ENCODE assay signal across 31 cellular contexts in the genomic region with DNA sequence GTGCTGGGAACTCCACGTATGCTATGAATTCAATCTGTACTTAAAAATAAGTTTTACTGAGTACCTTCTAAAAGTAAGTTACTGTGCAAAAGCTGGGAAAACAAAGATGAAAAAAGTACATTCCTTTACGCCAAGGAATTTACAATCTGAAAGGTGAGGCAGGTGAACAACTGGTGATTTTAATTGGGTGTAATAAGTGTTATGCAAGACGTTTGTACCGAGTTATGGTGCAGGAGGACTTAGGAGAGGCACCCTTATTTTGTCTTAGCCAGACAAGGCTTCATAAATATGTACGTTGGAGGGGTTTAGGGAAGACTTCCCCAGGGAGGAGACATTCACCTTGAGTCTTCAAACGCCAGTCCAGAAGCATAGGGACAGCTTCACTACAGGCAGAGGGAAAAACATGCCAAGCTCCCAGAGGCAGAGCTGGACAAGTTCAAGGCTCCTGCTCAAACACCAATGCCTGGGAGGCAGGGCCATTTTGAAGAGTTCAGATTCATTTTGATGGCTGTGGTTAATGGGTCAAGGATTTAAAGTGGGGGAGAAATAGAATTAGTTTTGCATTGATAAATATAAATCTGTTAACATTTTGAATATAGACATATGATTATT. TPM values are rescaled to one million over a fixed set of nuclear protein-coding genes. Genes with fewer than 3 reads are reported as not detected.
"Had no signal": no experiment of that assay in that cellular context is flagged by ENCODE, and none has a peak within 500 bp of the region (broad histone marks: within the 10 kb centered on the region; RNA-seq: fewer than 3 reads in every experiment).

No MANE protein-coding gene starts in this region.

- H3K4me3 ChIP-seq: cardiac muscle cell, K562 had no signal

- H3K27ac ChIP-seq: cardiac muscle cell, RWPE1, WERI-Rb-1 had no signal

- H3K36me3 ChIP-seq: cardiac muscle cell, WERI-Rb-1 had no signal

- DNase-seq: activated CD4-positive, alpha-beta memory T cell treated with anti-CD3 and anti-CD28 coated beads, Interleukin-2, amount 10 ng/mL, durations not matched to agents 7 days and 5 days; activated CD4-positive, alpha-beta T cell treated with anti-CD3 and anti-CD28 coated beads for 1 hour; activated CD4-positive, alpha-beta T cell treated with anti-CD3 and anti-CD28 coated beads for 48 hours; activated CD4-positive, CD25-positive, alpha-beta regulatory T cell; activated effector memory CD4-positive, alpha-beta T cell treated with anti-CD3 and anti-CD28 coated beads, Interleukin-2, amount 50 U/mL, for 16 hours; activated naive CD4-positive, alpha-beta T cell; activated naive CD4-positive, alpha-beta T cell treated with anti-CD3 and anti-CD28 coated beads, Interleukin-2, amount 50 U/mL, for 16 hours; activated naive CD8-positive, alpha-beta T cell treated with anti-CD3 and anti-CD28 coated beads for 36 hours; activated T-cell treated with anti-CD3 and anti-CD28 coated beads, Interleukin-2, amount 50 U/mL, for 1 hour; activated T-cell treated with anti-CD3 and anti-CD28 coated beads, Interleukin-2, amount 50 U/mL, for 72 hours; amniotic stem cell; aorta; NCI-H1092 treated with DMSO at 0.1 percent for 48 hours; NCI-H1417; NCI-H187 treated with DMSO at 0.1 percent for 48 hours; NCI-H2081; NCI-H2171 treated with DMSO at 0.1 percent for 48 hours; NCI-H2227 treated with DMSO at 0.1 percent for 48 hours; NCI-H446; NCI-H524; NCI-H69; NK-92 treated with Interleukin-12 subunit alpha and Interleukin-12 subunit beta, amount 100 ng/mL, for 24 hours; PC-3; SIG-M5; T-cell; T1000; WERI-Rb-1 had no signal

- H3K27me3 ChIP-seq: cardiac muscle cell had no signal

RNA-seq across cellular contexts. Expression of gene EDN1, which starts 13.7 kb away (rescaled TPM):
- total RNA-seq: activated naive CD8-positive, alpha-beta T cell treated with anti-CD3 and anti-CD28 coated beads for 36 hours; K562; SK-MEL-5 had no signal
